In the genomic region with DNA sequence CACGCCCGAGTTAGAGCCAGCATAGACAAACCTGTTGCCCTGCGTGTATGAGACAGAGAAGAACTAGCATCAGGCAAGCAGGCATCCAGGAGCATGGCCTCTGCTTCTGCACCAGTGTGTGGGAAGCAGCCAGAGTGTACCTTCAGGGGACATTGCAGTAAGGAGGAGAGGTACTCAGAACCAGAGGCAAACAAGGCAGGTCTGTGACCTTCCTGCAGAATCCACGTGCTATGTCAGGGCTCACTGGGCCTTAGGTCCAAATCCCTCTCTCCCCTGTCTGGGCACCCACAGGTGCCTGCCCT, we compare ENCODE assay signal across 21 cellular contexts.
DNase-seq lines count a peak whose midpoint lies in the region; ATAC-seq and TF ChIP-seq lines count a peak whose summit lies in the region.
"Had no signal": no experiment of that assay in that cellular context is flagged by ENCODE, and none has a peak within 500 bp of the region (broad histone marks: within the 10 kb centered on the region; RNA-seq: fewer than 3 reads in every experiment).

No MANE protein-coding gene starts in this region.

- H3K4me1 ChIP-seq in thyroid gland (peaks cover 22 to 47% of the 10 kb centered on the region in 2 donors), Caco-2 (no peaks in the 10 kb centered on the region)
- H3K4me1 ChIP-seq: breast epithelium, foreskin keratinocyte, lower lobe of right lung, parathyroid adenoma, tibial nerve had no signal

- H3K9me3 ChIP-seq in thyroid gland (no peaks in the 10 kb centered on the region), Caco-2 (no peaks in the 10 kb centered on the region)
- H3K9me3 ChIP-seq: breast epithelium, lower lobe of right lung, right lobe of liver, tibial nerve had no signal

- H3K36me3 Mint-ChIP-seq in activated naive CD4-positive, alpha-beta T cell treated with anti-CD3 and anti-CD28 coated beads, Interleukin-2, amount 50 U/mL, for 24 hours = peaks cover 22% of the 10 kb centered on the region
- peaks cover 76% of the 10 kb centered on the region for H3K36me3 Mint-ChIP-seq in activated CD8-positive, alpha-beta T cell treated with anti-CD3 and anti-CD28 coated beads for 36 hours (ENCODE audit: low read depth)
- peaks cover 90% of the 10 kb centered on the region for H3K36me3 Mint-ChIP-seq in effector memory CD8-positive, alpha-beta T cell (ENCODE audit: insufficient read depth)
- H3K36me3 Mint-ChIP-seq in Caco-2 (ENCODE audit: insufficient read depth, unreplicated experiment) = peaks cover 8% of the 10 kb centered on the region

- H3K36me3 ChIP-seq in thyroid gland = peaks cover 0 to 5% of the 10 kb centered on the region in 2 donors
- no peaks in the 10 kb centered on the region for H3K36me3 ChIP-seq in Caco-2 (ENCODE audit: control insufficient read depth, insufficient read depth, low read length)
- H3K36me3 ChIP-seq: breast epithelium, right lobe of liver had no signal

- POLR2A ChIA-PET in activated CD8-positive, alpha-beta T cell treated with anti-CD3 and anti-CD28 coated beads for 36 hours (lab: Charles Lee) = no interaction called here
- POLR2A ChIA-PET in Caco-2 (lab: Charles Lee) = no interaction called here

- peak overlapping the region; percentile 72 to 96 (median 75) for H3K27ac ChIP-seq in thyroid gland
- H3K27ac ChIP-seq: breast epithelium, foreskin keratinocyte, lower lobe of right lung, parathyroid adenoma, right lobe of liver, tibial nerve had no signal

- intact Hi-C loops in activated CD8-positive, alpha-beta T cell treated with anti-CD3 and anti-CD28 coated beads for 36 hours (cut with micrococcal nuclease) = no loop called here
- intact Hi-C loops in thyroid gland (cut with DNase I) (no loop called here), Caco-2 (cut with micrococcal nuclease; ENCODE audit: unreplicated experiment) (no loop called here)

- no peaks in the 10 kb centered on the region for H3K27me3 Mint-ChIP-seq in activated naive CD4-positive, alpha-beta T cell treated with anti-CD3 and anti-CD28 coated beads, Interleukin-2, amount 50 U/mL, for 24 hours
- no peaks in the 10 kb centered on the region for H3K27me3 Mint-ChIP-seq in activated CD8-positive, alpha-beta T cell treated with anti-CD3 and anti-CD28 coated beads for 36 hours
- no peaks in the 10 kb centered on the region for H3K27me3 Mint-ChIP-seq in effector memory CD8-positive, alpha-beta T cell
- no peaks in the 10 kb centered on the region for H3K27me3 Mint-ChIP-seq in Caco-2 (ENCODE audit: insufficient read depth, unreplicated experiment)

- H3K4me3 ChIP-seq in thyroid gland (replicated peaks in 1 of 3) (no peak overlapping the region), Caco-2 (ENCODE audit: low read depth, low read length) (no peak overlapping the region)
- H3K4me3 ChIP-seq: breast epithelium, K562, lower lobe of right lung, right lobe of liver, tibial nerve had no signal

- TF ChIP-seq CTCF in activated CD8-positive, alpha-beta T cell treated with anti-CD3 and anti-CD28 coated beads for 36 hours (IDR thresholded peaks at IDR 0.05) = no peak
- TF ChIP-seq CTCF in thyroid gland (IDR thresholded peaks at IDR 0.05) (no peak), Caco-2 (IDR thresholded peaks at IDR 0.05; ENCODE audit: insufficient read depth in 1 of 2, low read depth in 1 of 2, low read length in 1 of 2, severe bottlenecking in 1 of 2, unreplicated experiment in 1 of 2) (no peak)

- peaks cover 51% of the 10 kb centered on the region for H3K4me1 Mint-ChIP-seq in activated naive CD4-positive, alpha-beta T cell treated with anti-CD3 and anti-CD28 coated beads, Interleukin-2, amount 50 U/mL, for 24 hours
- peaks cover 58% of the 10 kb centered on the region for H3K4me1 Mint-ChIP-seq in activated CD8-positive, alpha-beta T cell treated with anti-CD3 and anti-CD28 coated beads for 36 hours (ENCODE audit: low read depth)
- H3K4me1 Mint-ChIP-seq in effector memory CD8-positive, alpha-beta T cell (ENCODE audit: low read depth in 2 of 2) = peaks cover 12 to 18% of the 10 kb centered on the region in 2 donors
- H3K4me1 Mint-ChIP-seq in Caco-2 (ENCODE audit: low read depth, unreplicated experiment) = no peaks in the 10 kb centered on the region

- no TSS peak for BruUV-seq in Caco-2 (replicated peaks; lab: Mats Ljungman, UMichigan)

- TF ChIP-seq POLR2A in thyroid gland (IDR thresholded peaks at IDR 0.05) = no peak

- H3K9me3 Mint-ChIP-seq in activated naive CD4-positive, alpha-beta T cell treated with anti-CD3 and anti-CD28 coated beads, Interleukin-2, amount 50 U/mL, for 24 hours = no peaks in the 10 kb centered on the region
- no peaks in the 10 kb centered on the region for H3K9me3 Mint-ChIP-seq in activated CD8-positive, alpha-beta T cell treated with anti-CD3 and anti-CD28 coated beads for 36 hours
- H3K9me3 Mint-ChIP-seq in effector memory CD8-positive, alpha-beta T cell = no peaks in the 10 kb centered on the region
- H3K9me3 Mint-ChIP-seq in Caco-2 (ENCODE audit: unreplicated experiment) = no peaks in the 10 kb centered on the region

- DNase-seq in activated naive CD4-positive, alpha-beta T cell treated with Interleukin-2 at 50 U/mL for 16 hours = no peak
- DNase-seq in activated CD8-positive, alpha-beta T cell treated with anti-CD3 and anti-CD28 coated beads for 36 hours = no peak
- no peak for DNase-seq in effector memory CD8-positive, alpha-beta T cell
- DNase-seq in thyroid gland = peak; percentile 50 to 52
- DNase-seq in Caco-2 = no peak
- DNase-seq in cortex of kidney (lab: John Stamatoyannopoulos, UW) = no peak
- DNase-seq: activated T-cell treated with anti-CD3 and anti-CD28 coated beads for 4 hours; foreskin keratinocyte; GOT3; hippocampal formation; lower lobe of right lung; NCI-H774; right lobe of liver; stimulated activated CD4-positive, alpha-beta T cell treated with anti-CD3 and anti-CD28 coated beads, Interleukin-15, amount 100 ng/mL, for 24 hours had no signal

- no peak overlapping the region for H3K4me3 Mint-ChIP-seq in activated naive CD4-positive, alpha-beta T cell treated with anti-CD3 and anti-CD28 coated beads, Interleukin-2, amount 50 U/mL, for 24 hours
- H3K4me3 Mint-ChIP-seq in activated CD8-positive, alpha-beta T cell treated with anti-CD3 and anti-CD28 coated beads for 36 hours = no peak overlapping the region
- no peak overlapping the region for H3K4me3 Mint-ChIP-seq in effector memory CD8-positive, alpha-beta T cell
- H3K4me3 Mint-ChIP-seq in Caco-2 (ENCODE audit: unreplicated experiment) = no peak overlapping the region

- no peak for ATAC-seq in activated CD8-positive, alpha-beta T cell treated with anti-CD3 and anti-CD28 coated beads for 36 hours
- no peak for ATAC-seq in effector memory CD8-positive, alpha-beta T cell (replicated peaks)
- no peak for ATAC-seq in HG03342 (IDR thresholded peaks at IDR 0.05; ENCODE audit: unreplicated experiment)
- ATAC-seq: foreskin keratinocyte, K562, right lobe of liver, Right ventricle myocardium inferior had no signal

- CTCF ChIA-PET in activated CD8-positive, alpha-beta T cell treated with anti-CD3 and anti-CD28 coated beads for 36 hours (lab: Charles Lee) = no interaction called here
- CTCF ChIA-PET in Caco-2 (lab: Charles Lee) = no interaction called here

- H3K27me3 ChIP-seq in thyroid gland (no peaks in the 10 kb centered on the region), Caco-2 (replicated peaks; ENCODE audit: control insufficient read depth, insufficient read depth, low read length) (no peaks in the 10 kb centered on the region)
- H3K27me3 ChIP-seq: breast epithelium, foreskin keratinocyte, right lobe of liver, tibial nerve had no signal

- WGBS in thyroid gland, 2 donors = 26 to 73% methylated on average over 4 of the region's 4 CpGs

- peak overlapping the region; percentile 94 for H3K27ac Mint-ChIP-seq in activated naive CD4-positive, alpha-beta T cell treated with anti-CD3 and anti-CD28 coated beads, Interleukin-2, amount 50 U/mL, for 24 hours
- H3K27ac Mint-ChIP-seq in activated CD8-positive, alpha-beta T cell treated with anti-CD3 and anti-CD28 coated beads for 36 hours = peak overlapping the region; percentile 84
- peak overlapping the region; percentile 78 to 79 for H3K27ac Mint-ChIP-seq in effector memory CD8-positive, alpha-beta T cell
- no peak overlapping the region for H3K27ac Mint-ChIP-seq in Caco-2 (ENCODE audit: unreplicated experiment)

Comparison
In these comparisons a context has a peak if more than half of its experiments do, and no peak if none do; other contexts are left out.
1. DNase-seq: peak in thyroid gland (2 of 2); none in activated naive CD4-positive, alpha-beta T cell treated with Interleukin-2 at 50 U/mL for 16 hours (single experiment), activated CD8-positive, alpha-beta T cell treated with anti-CD3 and anti-CD28 coated beads for 36 hours (single experiment), effector memory CD8-positive, alpha-beta T cell (0 of 3), Caco-2 (0 of 2) and cortex of kidney (single experiment).